12 cellular contexts compared by ENCODE assay signal in the genomic region with DNA sequence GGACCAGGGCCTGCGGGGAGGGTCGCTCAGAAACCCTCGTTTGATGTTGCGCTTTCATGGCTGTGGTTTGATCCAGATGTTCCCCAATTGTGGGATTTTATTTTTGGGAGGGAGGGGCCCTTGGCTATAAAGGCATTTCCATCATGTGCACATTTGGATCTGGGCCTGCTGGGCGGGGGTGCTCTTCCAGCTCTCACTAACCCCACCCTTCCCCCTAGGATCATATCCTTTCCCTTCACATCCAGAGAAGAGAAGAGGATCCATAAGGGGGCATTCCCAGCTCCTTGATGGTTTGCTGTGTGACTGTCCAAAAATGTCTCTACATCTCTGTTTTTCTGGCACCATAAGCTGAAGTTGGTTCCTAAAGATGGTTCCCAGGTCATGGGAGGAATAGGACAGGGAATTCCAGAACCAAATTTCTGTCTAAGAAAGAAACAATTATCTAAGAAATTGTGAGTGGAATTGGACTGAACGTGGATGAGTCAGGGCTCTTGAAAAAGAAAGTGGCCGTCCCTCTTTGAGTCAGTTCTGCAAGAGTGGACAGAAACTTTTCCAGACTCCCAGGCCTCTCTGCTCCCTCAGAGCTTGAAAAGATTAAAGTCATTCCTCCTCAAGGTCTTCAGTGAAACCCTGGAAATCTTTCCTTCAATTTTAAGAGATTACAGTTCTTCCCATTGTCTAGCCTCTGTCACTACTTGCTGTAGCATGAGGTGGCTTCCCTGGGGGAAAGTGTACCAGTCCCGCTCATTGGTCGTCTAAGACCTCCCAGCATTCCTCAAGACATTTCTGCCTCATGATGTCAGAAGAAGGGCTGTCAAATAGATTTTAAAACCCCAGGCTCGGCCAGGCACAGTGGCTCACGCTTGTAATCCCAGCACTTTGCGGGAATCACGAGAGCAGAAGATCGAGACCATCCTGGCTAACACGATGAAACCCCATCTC. TPM values are rescaled to one million over a fixed set of nuclear protein-coding genes. Genes with fewer than 3 reads are reported as not detected.
A peak's percentile ranks its signal among the peaks of the same experiment; 100 is the strongest.
DNase-seq lines count a peak whose midpoint lies in the region; ATAC-seq and TF ChIP-seq lines count a peak whose summit lies in the region.
"Had no signal": no experiment of that assay in that cellular context is flagged by ENCODE, and none has a peak within 500 bp of the region (broad histone marks: within the 10 kb centered on the region; RNA-seq: fewer than 3 reads in every experiment).

No MANE protein-coding gene starts in this region.

- no peaks in the 10 kb centered on the region for H3K9me3 ChIP-seq in aorta (ENCODE audit: control insufficient read depth, low read length)
- H3K9me3 ChIP-seq: spleen had no signal

- intact Hi-C loops in Right ventricle myocardium inferior (cut with DNase I), result no loop called here
- intact Hi-C loops in cardiac septum (cut with DNase I), result no loop called here
- intact Hi-C loops in aorta (cut with DNase I), result no loop called here

- no peak for TF ChIP-seq CTCF in fibroblast of pulmonary artery (IDR thresholded peaks at IDR 0.05; ENCODE audit: low read length, missing control alignments)
- TF ChIP-seq CTCF in nephron (IDR thresholded peaks at IDR 0.05; ENCODE audit: unreplicated experiment in 3 of 3), result no peak

- whole genome bisulfite sequencing in aorta, 2 donors, result 33 to 43% methylated on average over 15 of the region's 15 CpGs

- H3K36me3 Mint-ChIP-seq in nephron (ENCODE audit: low read depth), result no peaks in the 10 kb centered on the region
- H3K36me3 Mint-ChIP-seq in activated naive CD4-positive, alpha-beta T cell treated with anti-CD3 and anti-CD28 coated beads, Interleukin-2, amount 10 ng/mL, durations not matched to agents 7 days and 5 days, result no peaks in the 10 kb centered on the region

- no peaks in the 10 kb centered on the region for H3K27me3 ChIP-seq in aorta (ENCODE audit: control insufficient read depth in 1 of 2, insufficient read depth in 2 of 2, low read length in 1 of 2)
- peaks cover 42% of the 10 kb centered on the region for H3K27me3 ChIP-seq in H7 (ENCODE audit: control insufficient read depth, insufficient read depth, low read length)

- ATAC-seq in Right ventricle myocardium inferior (peak; percentile 38), aorta (ENCODE audit: low FRiP score) (peak; percentile 58)

- no peak for DNase-seq in Right ventricle myocardium inferior (ENCODE audit: missing footprints)
- no peak for DNase-seq in cardiac septum (ENCODE audit: low spot score)
- peak; percentile 17 for DNase-seq in fibroblast of pulmonary artery (ENCODE audit: low read depth)
- peak in 1 of 2 donors; percentile 79 for DNase-seq in aorta
- no peak for DNase-seq in H7
- no peak for DNase-seq in NOMO-1 (lab: John Stamatoyannopoulos, UW; ENCODE audit: unreplicated experiment in 2 of 2)
- no peak for DNase-seq in activated naive CD4-positive, alpha-beta T cell treated with anti-CD3 and anti-CD28 coated beads, Interleukin-2, amount 10 ng/mL, durations not matched to agents 7 days and 5 days
- DNase-seq: activated CD8-positive, alpha-beta memory T cell treated with anti-CD3 and anti-CD28 coated beads, Interleukin-2, amount 50 U/mL, for 48 hours; brain microvascular endothelial cell; NCI-H2029; spleen had no signal

- peak overlapping the region in 2 of 3 experiments; percentile 19 to 22 for H3K4me3 Mint-ChIP-seq in nephron
- H3K4me3 Mint-ChIP-seq in activated naive CD4-positive, alpha-beta T cell treated with anti-CD3 and anti-CD28 coated beads, Interleukin-2, amount 10 ng/mL, durations not matched to agents 7 days and 5 days, result no peak overlapping the region

- H3K27me3 Mint-ChIP-seq in nephron (ENCODE audit: low read depth), result peaks cover 33% of the 10 kb centered on the region
- peaks cover 95% of the 10 kb centered on the region for H3K27me3 Mint-ChIP-seq in activated naive CD4-positive, alpha-beta T cell treated with anti-CD3 and anti-CD28 coated beads, Interleukin-2, amount 10 ng/mL, durations not matched to agents 7 days and 5 days

- H3K9me3 Mint-ChIP-seq in nephron, result no peaks in the 10 kb centered on the region
- H3K9me3 Mint-ChIP-seq in activated naive CD4-positive, alpha-beta T cell treated with anti-CD3 and anti-CD28 coated beads, Interleukin-2, amount 10 ng/mL, durations not matched to agents 7 days and 5 days, result no peaks in the 10 kb centered on the region

- CTCF ChIA-PET in activated naive CD4-positive, alpha-beta T cell treated with anti-CD3 and anti-CD28 coated beads, Interleukin-2, amount 10 ng/mL, durations not matched to agents 7 days and 5 days (lab: Charles Lee), result no interaction called here

- H3K27ac Mint-ChIP-seq in nephron, result peak overlapping the region; percentile 87 to 90 (median 87)
- no peak overlapping the region for H3K27ac Mint-ChIP-seq in activated naive CD4-positive, alpha-beta T cell treated with anti-CD3 and anti-CD28 coated beads, Interleukin-2, amount 10 ng/mL, durations not matched to agents 7 days and 5 days

- H3K36me3 ChIP-seq in aorta (ENCODE audit: control insufficient read depth in 1 of 2, insufficient read depth in 2 of 2, low read length in 1 of 2) (no peaks in the 10 kb centered on the region), H7 (replicated peaks; ENCODE audit: control insufficient read depth, insufficient read depth, low read length) (no peaks in the 10 kb centered on the region)
- H3K36me3 ChIP-seq: brain microvascular endothelial cell, spleen had no signal

- H3K4me1 Mint-ChIP-seq in nephron, result peaks cover 85% of the 10 kb centered on the region
- H3K4me1 Mint-ChIP-seq in activated naive CD4-positive, alpha-beta T cell treated with anti-CD3 and anti-CD28 coated beads, Interleukin-2, amount 10 ng/mL, durations not matched to agents 7 days and 5 days, result no peaks in the 10 kb centered on the region

- H3K4me3 ChIP-seq in fibroblast of pulmonary artery (replicated peaks; ENCODE audit: low read depth, low read length) (no peak overlapping the region), aorta (ENCODE audit: low read length in 2 of 2) (no peak overlapping the region), H7 (ENCODE audit: insufficient read depth, low read depth, low read length) (no peak overlapping the region)
- H3K4me3 ChIP-seq: spleen had no signal

- no peaks in the 10 kb centered on the region for H3K4me1 ChIP-seq in aorta (ENCODE audit: control insufficient read depth in 1 of 2, insufficient read depth in 2 of 2, low read length in 2 of 2)

- H3K27ac ChIP-seq in aorta (ENCODE audit: low read depth in 1 of 2, low read length in 2 of 2), result peak overlapping the region in 1 of 2 donors; percentile 9
- H3K27ac ChIP-seq: brain microvascular endothelial cell had no signal

RNA-seq across cellular contexts. Expression of gene SMUG1, which starts 47.0 kb away (rescaled TPM):
- total RNA-seq in Right ventricle myocardium inferior (17.6 TPM), cardiac septum (15.3 TPM), aorta (10 to 100 TPM; 21.8 to 27.6 TPM)
- polyA plus RNA-seq in aorta, result 10 to 100 TPM; 22.3 to 32.3 TPM
- total RNA-seq in H7 (2014; rRNA removed; shearing (Covaris generic)), result 33.8 and 40.2 TPM in 2 replicates
